Comparison of ENCODE assay signal across 1 cellular context in the genomic region with DNA sequence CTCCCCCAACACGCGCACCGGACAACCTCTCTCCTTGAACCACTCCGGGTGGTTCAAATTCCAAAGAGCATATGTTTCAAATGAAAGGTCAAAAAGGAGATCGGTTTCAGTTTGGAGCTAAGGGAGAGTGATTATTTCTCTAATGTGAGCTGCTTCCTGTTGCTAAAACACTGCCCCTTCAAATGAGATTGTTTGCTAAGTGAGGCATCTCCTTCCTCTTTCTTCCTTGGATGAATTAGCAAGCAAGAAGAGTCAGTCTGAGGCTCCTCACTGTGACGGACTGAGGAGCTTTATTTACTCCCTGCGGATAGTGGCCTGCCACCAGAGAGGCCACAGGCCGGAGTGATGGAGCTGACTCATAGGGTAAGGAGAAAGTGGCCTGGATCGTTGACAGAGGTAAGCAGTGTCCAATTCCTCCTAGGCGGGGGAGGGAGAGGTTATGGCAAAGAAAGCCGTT.
A peak's percentile ranks its signal among the peaks of the same experiment; 100 is the strongest.
TF ChIP-seq lines count a peak whose summit lies in the region.

No MANE protein-coding gene starts in this region.

TF ChIP-seq in GM23338, 12 proteins besides CTCF, POLR2A, EP300 and RAD21 (continued from another document):
- TF ChIP-seq, protein P1, sequence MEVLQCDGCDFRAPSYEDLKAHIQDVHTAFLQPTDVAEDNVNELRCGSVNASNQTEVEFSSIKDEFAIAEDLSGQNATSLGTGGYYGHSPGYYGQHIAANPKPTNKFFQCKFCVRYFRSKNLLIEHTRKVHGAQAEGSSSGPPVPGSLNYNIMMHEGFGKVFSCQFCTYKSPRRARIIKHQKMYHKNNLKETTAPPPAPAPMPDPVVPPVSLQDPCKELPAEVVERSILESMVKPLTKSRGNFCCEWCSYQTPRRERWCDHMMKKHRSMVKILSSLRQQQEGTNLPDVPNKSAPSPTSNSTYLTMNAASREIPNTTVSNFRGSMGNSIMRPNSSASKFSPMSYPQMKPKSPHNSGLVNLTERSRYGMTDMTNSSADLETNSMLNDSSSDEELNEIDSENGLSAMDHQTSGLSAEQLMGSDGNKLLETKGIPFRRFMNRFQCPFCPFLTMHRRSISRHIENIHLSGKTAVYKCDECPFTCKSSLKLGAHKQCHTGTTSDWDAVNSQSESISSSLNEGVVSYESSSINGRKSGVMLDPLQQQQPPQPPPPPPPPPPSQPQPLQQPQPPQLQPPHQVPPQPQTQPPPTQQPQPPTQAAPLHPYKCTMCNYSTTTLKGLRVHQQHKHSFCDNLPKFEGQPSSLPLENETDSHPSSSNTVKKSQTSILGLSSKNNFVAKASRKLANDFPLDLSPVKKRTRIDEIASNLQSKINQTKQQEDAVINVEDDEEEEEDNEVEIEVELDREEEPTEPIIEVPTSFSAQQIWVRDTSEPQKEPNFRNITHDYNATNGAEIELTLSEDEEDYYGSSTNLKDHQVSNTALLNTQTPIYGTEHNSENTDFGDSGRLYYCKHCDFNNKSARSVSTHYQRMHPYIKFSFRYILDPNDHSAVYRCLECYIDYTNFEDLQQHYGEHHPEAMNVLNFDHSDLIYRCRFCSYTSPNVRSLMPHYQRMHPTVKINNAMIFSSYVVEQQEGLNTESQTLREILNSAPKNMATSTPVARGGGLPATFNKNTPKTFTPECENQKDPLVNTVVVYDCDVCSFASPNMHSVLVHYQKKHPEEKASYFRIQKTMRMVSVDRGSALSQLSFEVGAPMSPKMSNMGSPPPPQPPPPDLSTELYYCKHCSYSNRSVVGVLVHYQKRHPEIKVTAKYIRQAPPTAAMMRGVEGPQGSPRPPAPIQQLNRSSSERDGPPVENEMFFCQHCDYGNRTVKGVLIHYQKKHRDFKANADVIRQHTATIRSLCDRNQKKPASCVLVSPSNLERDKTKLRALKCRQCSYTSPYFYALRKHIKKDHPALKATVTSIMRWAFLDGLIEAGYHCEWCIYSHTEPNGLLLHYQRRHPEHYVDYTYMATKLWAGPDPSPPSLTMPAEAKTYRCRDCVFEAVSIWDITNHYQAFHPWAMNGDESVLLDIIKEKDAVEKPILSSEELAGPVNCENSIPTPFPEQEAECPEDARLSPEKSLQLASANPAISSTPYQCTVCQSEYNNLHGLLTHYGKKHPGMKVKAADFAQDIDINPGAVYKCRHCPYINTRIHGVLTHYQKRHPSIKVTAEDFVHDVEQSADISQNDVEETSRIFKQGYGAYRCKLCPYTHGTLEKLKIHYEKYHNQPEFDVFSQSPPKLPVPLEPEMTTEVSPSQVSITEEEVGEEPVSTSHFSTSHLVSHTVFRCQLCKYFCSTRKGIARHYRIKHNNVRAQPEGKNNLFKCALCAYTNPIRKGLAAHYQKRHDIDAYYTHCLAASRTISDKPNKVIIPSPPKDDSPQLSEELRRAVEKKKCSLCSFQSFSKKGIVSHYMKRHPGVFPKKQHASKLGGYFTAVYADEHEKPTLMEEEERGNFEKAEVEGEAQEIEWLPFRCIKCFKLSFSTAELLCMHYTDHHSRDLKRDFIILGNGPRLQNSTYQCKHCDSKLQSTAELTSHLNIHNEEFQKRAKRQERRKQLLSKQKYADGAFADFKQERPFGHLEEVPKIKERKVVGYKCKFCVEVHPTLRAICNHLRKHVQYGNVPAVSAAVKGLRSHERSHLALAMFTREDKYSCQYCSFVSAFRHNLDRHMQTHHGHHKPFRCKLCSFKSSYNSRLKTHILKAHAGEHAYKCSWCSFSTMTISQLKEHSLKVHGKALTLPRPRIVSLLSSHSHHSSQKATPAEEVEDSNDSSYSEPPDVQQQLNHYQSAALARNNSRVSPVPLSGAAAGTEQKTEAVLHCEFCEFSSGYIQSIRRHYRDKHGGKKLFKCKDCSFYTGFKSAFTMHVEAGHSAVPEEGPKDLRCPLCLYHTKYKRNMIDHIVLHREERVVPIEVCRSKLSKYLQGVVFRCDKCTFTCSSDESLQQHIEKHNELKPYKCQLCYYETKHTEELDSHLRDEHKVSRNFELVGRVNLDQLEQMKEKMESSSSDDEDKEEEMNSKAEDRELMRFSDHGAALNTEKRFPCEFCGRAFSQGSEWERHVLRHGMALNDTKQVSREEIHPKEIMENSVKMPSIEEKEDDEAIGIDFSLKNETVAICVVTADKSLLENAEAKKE (CRISPR knock-in tag; IDR thresholded peaks at IDR 0.05), result peak; percentile 17; the same call in 1 of the 2 replicates
- TF ChIP-seq, protein P2, sequence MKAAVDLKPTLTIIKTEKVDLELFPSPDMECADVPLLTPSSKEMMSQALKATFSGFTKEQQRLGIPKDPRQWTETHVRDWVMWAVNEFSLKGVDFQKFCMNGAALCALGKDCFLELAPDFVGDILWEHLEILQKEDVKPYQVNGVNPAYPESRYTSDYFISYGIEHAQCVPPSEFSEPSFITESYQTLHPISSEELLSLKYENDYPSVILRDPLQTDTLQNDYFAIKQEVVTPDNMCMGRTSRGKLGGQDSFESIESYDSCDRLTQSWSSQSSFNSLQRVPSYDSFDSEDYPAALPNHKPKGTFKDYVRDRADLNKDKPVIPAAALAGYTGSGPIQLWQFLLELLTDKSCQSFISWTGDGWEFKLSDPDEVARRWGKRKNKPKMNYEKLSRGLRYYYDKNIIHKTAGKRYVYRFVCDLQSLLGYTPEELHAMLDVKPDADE (IDR thresholded peaks at IDR 0.05), result no peak
